8 cellular contexts compared by ENCODE assay signal in genomic region chr4:15655223-15656037, GRCh38. TPM values are rescaled to one million over a fixed set of nuclear protein-coding genes. Genes with fewer than 3 reads are reported as not detected.
A peak's percentile ranks its signal among the peaks of the same experiment; 100 is the strongest.
DNase-seq lines count a peak whose midpoint lies in the region; ATAC-seq and TF ChIP-seq lines count a peak whose summit lies in the region.

FBXL5 (minus strand) TSS chr4:15655357; CDS start chr4:15655287, 70 bp downstream.

- no peaks in the 10 kb centered on the region; the same call in 1 of the 2 replicates for H3K27me3 Mint-ChIP-seq in H9 (ENCODE audit: low read depth)
- no peaks in the 10 kb centered on the region for H3K27me3 Mint-ChIP-seq in osteocyte (ENCODE audit: unreplicated experiment)

- peak within 1 kb of the TSS; percentile 95 for H3K4me2 ChIP-seq in H9 (ENCODE audit: insufficient read depth, insufficient read length, low read length)
- H3K4me2 ChIP-seq in SK-N-SH = peak within 1 kb of the TSS; percentile 85

- no peak for TF ChIP-seq EP300 in SK-N-SH (IDR thresholded peaks at IDR 0.05; ENCODE audit: borderline replicate concordance in 1 of 2, low read depth in 1 of 2, low read length in 1 of 2)

- H3K4me1 ChIP-seq in H9 (ENCODE audit: insufficient read depth, low read length) = peaks cover 2% of the 10 kb centered on the region; the same call in 1 of the 2 replicates
- peaks cover 13 to 15% of the 10 kb centered on the region in 2 experiments; a peak in 3 of 4 replicates for H3K4me1 ChIP-seq in SK-N-SH (ENCODE audit: control insufficient read depth in 1 of 2, insufficient read depth in 2 of 2, low read depth in 1 of 2, low read length in 1 of 2)
- peaks cover 38 to 58% of the 10 kb centered on the region in 2 donors for H3K4me1 ChIP-seq in thoracic aorta (ENCODE audit: control insufficient read depth in 1 of 2, low read depth in 2 of 2)

- H2AFZ ChIP-seq in H9 (ENCODE audit: low read length) (no peak within 1 kb of the TSS), SK-N-SH (ENCODE audit: low read depth) (peak within 1 kb of the TSS; percentile 91)

- H3K27me3 ChIP-seq in H9 (ENCODE audit: insufficient read depth, low read length) (no peaks in the 10 kb centered on the region), SK-N-SH (ENCODE audit: insufficient read depth) (no peaks in the 10 kb centered on the region), thoracic aorta (replicated peaks; ENCODE audit: insufficient read depth) (no peaks in the 10 kb centered on the region)

- peak within 1 kb of the TSS; percentile 90 for H2BK12ac ChIP-seq in H9 (ENCODE audit: insufficient read length, low read depth, low read length)

- H3K27ac ChIP-seq in H9 (ENCODE audit: insufficient read length, low read depth, low read length) (peak within 1 kb of the TSS; percentile 94), SK-N-SH (ENCODE audit: low read depth in 2 of 2, low read length in 1 of 2) (peak within 1 kb of the TSS; percentile 91 to 96), thoracic aorta (peak within 1 kb of the TSS; percentile 98 to 100)

- peak within 1 kb of the TSS; percentile 92 for H2BK120ac ChIP-seq in H9 (ENCODE audit: low read depth, low read length, poor library complexity, severe bottlenecking)

- H3K9ac ChIP-seq in H9 (ENCODE audit: extremely low read depth, insufficient read length, low read length) (peak within 1 kb of the TSS; percentile 99), SK-N-SH (peak within 1 kb of the TSS; percentile 87)

- peak within 1 kb of the TSS; percentile 82 for H3T11ph ChIP-seq in H9 (ENCODE audit: low read length)

- no peaks in the 10 kb centered on the region for H3K9me2 ChIP-seq in SK-N-SH

- peak within 1 kb of the TSS; percentile 98 for H4K5ac ChIP-seq in H9 (ENCODE audit: insufficient read length, low read depth, low read length)

- H3K23me2 ChIP-seq in H9 (ENCODE audit: insufficient read length, low read depth, low read length, poor library complexity, severe bottlenecking) = peaks cover 10% of the 10 kb centered on the region

- H3K36me3 Mint-ChIP-seq in H9 (ENCODE audit: insufficient read depth in 1 of 3, low read depth in 3 of 3) (peaks cover 0 to 4% (median 0%) of the 10 kb centered on the region in 3 experiments; a peak in 2 of 7 replicates), osteocyte (ENCODE audit: unreplicated experiment) (no peaks in the 10 kb centered on the region)

- H3K36me3 ChIP-seq in SK-N-SH (replicated peaks in 1 of 2; ENCODE audit: control insufficient read depth in 1 of 2, insufficient read depth in 2 of 2, low read length in 1 of 2) (peaks cover 4 to 7% of the 10 kb centered on the region in 2 experiments), thoracic aorta (no peaks in the 10 kb centered on the region)

- H3K4me3 ChIP-seq in SK-N-SH (ENCODE audit: low read depth in 2 of 2, low read length in 1 of 2) (peak within 1 kb of the TSS; percentile 71 to 91), thoracic aorta (peak within 1 kb of the TSS; percentile 70)

- H3K4me3 Mint-ChIP-seq in H9 (peak within 1 kb of the TSS; percentile 95 to 98), osteocyte (ENCODE audit: unreplicated experiment) (peak within 1 kb of the TSS; percentile 96)

- no peaks in the 10 kb centered on the region for H3K9me3 Mint-ChIP-seq in H9
- no peaks in the 10 kb centered on the region for H3K9me3 Mint-ChIP-seq in osteocyte (ENCODE audit: unreplicated experiment)

- peak within 1 kb of the TSS; percentile 95 for H2BK5ac ChIP-seq in H9 (ENCODE audit: insufficient read length, low read length)

- H4K8ac ChIP-seq in H9 (replicated peaks; ENCODE audit: insufficient read length, low read depth, low read length) = peak within 1 kb of the TSS; percentile 98

- no peak within 1 kb of the TSS for H2BK15ac ChIP-seq in H9 (ENCODE audit: low read depth, low read length)

- peak within 1 kb of the TSS; percentile 96 for H4K91ac ChIP-seq in H9 (ENCODE audit: insufficient read length, low read depth, low read length)

- CTCF ChIA-PET in SK-N-SH (lab: Yijun Ruan, JAX) = interaction anchor here (0.7 to 1.0 kb wide), 5 partner anchors 15 to 550 kb away, joined by 3 to 4 read pairs (median 3); partner anchors contain the start of gene FAM200B

- H3K4ac ChIP-seq in H9 (ENCODE audit: low read depth, low read length) = peak within 1 kb of the TSS; percentile 86

- peak within 1 kb of the TSS; percentile 98 for H3K14ac ChIP-seq in H9 (ENCODE audit: insufficient read depth, low read length)

- H3K79me1 ChIP-seq in H9 (ENCODE audit: insufficient read depth, low read depth, low read length, poor library complexity, severe bottlenecking) = no peaks in the 10 kb centered on the region

- H4K20me1 ChIP-seq in H9 (ENCODE audit: control insufficient read depth, insufficient read depth, insufficient read length) (no peaks in the 10 kb centered on the region), SK-N-SH (ENCODE audit: insufficient read depth) (peaks cover 7% of the 10 kb centered on the region; the same call in 1 of the 2 replicates)

- TF ChIP-seq CTCF in H9 (conservative IDR thresholded peaks at IDR 0.05) = no peak
- TF ChIP-seq CTCF in SK-N-SH (IDR thresholded peaks at IDR 0.05) = no peak
- no peak for TF ChIP-seq CTCF in osteocyte (IDR thresholded peaks at IDR 0.05)
- no peak for TF ChIP-seq CTCF in thoracic aorta (IDR thresholded peaks at IDR 0.05)

- H2BK20ac ChIP-seq in H9 (ENCODE audit: low read depth, low read length, poor library complexity, severe bottlenecking) = no peak within 1 kb of the TSS

- peak; percentile 70 for ATAC-seq in thoracic aorta (ENCODE audit: insufficient number of reproducible peaks, low FRiP score, low read depth)

- no peaks in the 10 kb centered on the region for H3K9me3 ChIP-seq in H9 (ENCODE audit: control insufficient read depth, low read depth, low read length)
- no peaks in the 10 kb centered on the region for H3K9me3 ChIP-seq in SK-N-SH
- no peaks in the 10 kb centered on the region for H3K9me3 ChIP-seq in thoracic aorta

- H3K56ac ChIP-seq in H9 (ENCODE audit: insufficient read length, low read depth, low read length) = peak within 1 kb of the TSS; percentile 88

- no peak for TF ChIP-seq RAD21 in SK-N-SH (IDR thresholded peaks at IDR 0.05; ENCODE audit: low read length)

- H3F3A ChIP-seq in SK-N-SH (replicated peaks; ENCODE audit: insufficient read depth) = peaks cover 32% of the 10 kb centered on the region

- no peak within 1 kb of the TSS for H2AK5ac ChIP-seq in H9 (ENCODE audit: insufficient read length, low read length)

- H3K79me2 ChIP-seq in H9 (ENCODE audit: insufficient read depth, low read length) (peaks cover 6% of the 10 kb centered on the region; the same call in 1 of the 2 replicates), SK-N-SH (ENCODE audit: insufficient read depth) (peaks cover 43% of the 10 kb centered on the region)

- POLR2A ChIA-PET in SK-N-SH (lab: Yijun Ruan, JAX) = interaction anchor here (0.7 to 3.2 kb wide), 3 partner anchors 20 to 176 kb away, joined by 3 to 20 read pairs (median 15); partner anchors contain the start of gene FAM200B

- peaks cover 25 to 38% of the 10 kb centered on the region in 2 experiments for H3K4me1 Mint-ChIP-seq in H9
- peaks cover 65% of the 10 kb centered on the region for H3K4me1 Mint-ChIP-seq in osteocyte (ENCODE audit: unreplicated experiment)

- no CpG with 5 or more reads among the region's 85 CpGs for WGBS in H9 (ENCODE audit: extremely low coverage, insufficient read length, low lambda C conversion rate)
- 35% methylated on average over 16 of the region's 85 CpGs for WGBS in SK-N-SH (ENCODE audit: low lambda C conversion rate)

- peak within 1 kb of the TSS; percentile 99 to 100 (median 99) for H3K27ac Mint-ChIP-seq in H9
- peak within 1 kb of the TSS; percentile 100 for H3K27ac Mint-ChIP-seq in osteocyte (ENCODE audit: unreplicated experiment)

- peak within 1 kb of the TSS; percentile 97 for H3K18ac ChIP-seq in H9 (ENCODE audit: insufficient read length, low read depth, low read length)

- H3K23ac ChIP-seq in H9 (ENCODE audit: insufficient read length, low read depth, low read length) = no peak within 1 kb of the TSS

- DNase-seq in GF-D8 (lab: John Stamatoyannopoulos, UW) = peak; percentile 50
- peak; percentile 78 for DNase-seq in H9
- DNase-seq in M059J (ENCODE audit: low read depth) = peak; percentile 76
- peak; percentile 99 for DNase-seq in SK-N-SH
- peak; percentile 85 for DNase-seq in activated naive CD4-positive, alpha-beta T cell treated with anti-CD3 and anti-CD28 coated beads, Interleukin-2, amount 50 U/mL, for 16 hours
- DNase-seq in glomerular endothelial cell (ENCODE audit: extremely low read depth, low read depth, low spot score) = no peak
- DNase-seq in osteocyte (ENCODE audit: extremely low spot score, unreplicated experiment) = peak; percentile 96
- DNase-seq in thoracic aorta (ENCODE audit: low spot score) = peak; percentile 16

TF ChIP-seq in SK-N-SH, 30 proteins besides CTCF, POLR2A, EP300 and RAD21 (continues in another document):
- TF ChIP-seq GATA2 (CRISPR knock-in tag; IDR thresholded peaks at IDR 0.05) (no peak), FOSL2 (IDR thresholded peaks at IDR 0.05; ENCODE audit: borderline replicate concordance, low read depth) (no peak), MXI1 (IDR thresholded peaks at IDR 0.05; ENCODE audit: low read depth, low read length) (no peak), MAX (IDR thresholded peaks at IDR 0.05; ENCODE audit: low read depth) (peak; percentile 71; the same call in 1 of the 2 replicates), TAF1 (IDR thresholded peaks at IDR 0.05; ENCODE audit: borderline replicate concordance, low read depth, low read length) (peak; percentile 24), JUND (IDR thresholded peaks at IDR 0.05) (no peak)

RNA-seq across cellular contexts. Expression of gene FBXL5, which starts in this region (rescaled TPM):
- total RNA-seq in H9 (2021) (57.6 and 60.3 TPM in 2 replicates), glomerular endothelial cell (75.7 and 83.3 TPM in 2 replicates), osteocyte (54.0 and 54.9 TPM in 2 replicates), thoracic aorta (100 to 1,000 TPM; 136 to 147 TPM)
- total RNA-seq in M059J (2014; rRNA removed; shearing (Covaris generic)) = 91.0 and 123 TPM in 2 replicates
- polyA plus RNA-seq in SK-N-SH (2012; rRNA removed) = 13.5 and 17.2 TPM in 2 replicates
- 19.8 and 23.0 TPM in 2 replicates for polyA plus RNA-seq in SK-N-SH (2012; cell fraction: cytosol; rRNA removed)
- polyA plus RNA-seq in SK-N-SH (2012; cell fraction: nucleus; rRNA removed) = 8.3 and 19.9 TPM in 2 replicates
